1 cellular context compared by ENCODE assay signal in the genomic region with DNA sequence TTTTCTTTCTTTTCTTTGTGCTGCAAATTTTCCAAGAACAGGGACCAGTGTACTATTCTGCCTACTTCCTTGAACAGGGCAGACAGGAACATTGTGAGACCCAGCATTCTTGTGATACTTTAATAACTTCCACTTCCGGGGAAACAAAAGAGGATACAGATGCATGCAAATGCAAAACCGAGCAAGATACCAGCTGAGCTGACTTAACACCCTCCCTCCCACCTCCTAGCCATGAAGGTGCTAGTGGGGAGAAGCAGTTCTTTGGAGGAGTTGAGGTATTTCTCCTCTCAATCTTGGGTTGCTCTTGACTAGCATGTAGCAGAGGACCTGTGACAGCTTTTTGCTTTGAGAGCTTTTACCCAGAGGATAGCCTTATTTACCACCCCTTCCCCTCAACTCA.
TF ChIP-seq lines count a peak whose summit lies in the region.

No MANE protein-coding gene starts in this region.

TF ChIP-seq in WTC11, 78 proteins besides CTCF, POLR2A, EP300 and RAD21 (continued from another document):
- TF ChIP-seq ESRRA (CRISPR knock-in tag; IDR thresholded peaks at IDR 0.05; ENCODE audit: borderline replicate concordance) = no peak
- no peak for TF ChIP-seq CREB1 (CRISPR knock-in tag; IDR thresholded peaks at IDR 0.05)
- TF ChIP-seq, protein P1, sequence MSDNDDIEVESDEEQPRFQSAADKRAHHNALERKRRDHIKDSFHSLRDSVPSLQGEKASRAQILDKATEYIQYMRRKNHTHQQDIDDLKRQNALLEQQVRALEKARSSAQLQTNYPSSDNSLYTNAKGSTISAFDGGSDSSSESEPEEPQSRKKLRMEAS (CRISPR knock-in tag; IDR thresholded peaks at IDR 0.05) = no peak
- TF ChIP-seq PRRX2 (CRISPR knock-in tag; IDR thresholded peaks at IDR 0.05) = no peak
- no peak for TF ChIP-seq NFYB (CRISPR knock-in tag; conservative IDR thresholded peaks at IDR 0.05; ENCODE audit: low read depth)
- no peak for TF ChIP-seq ATF3 (CRISPR knock-in tag; conservative IDR thresholded peaks at IDR 0.05)
TF ChIP-seq in WTC11: peak in this region for 0.
